Comparison of ENCODE assay signal across 9 cellular contexts in the genomic region with DNA sequence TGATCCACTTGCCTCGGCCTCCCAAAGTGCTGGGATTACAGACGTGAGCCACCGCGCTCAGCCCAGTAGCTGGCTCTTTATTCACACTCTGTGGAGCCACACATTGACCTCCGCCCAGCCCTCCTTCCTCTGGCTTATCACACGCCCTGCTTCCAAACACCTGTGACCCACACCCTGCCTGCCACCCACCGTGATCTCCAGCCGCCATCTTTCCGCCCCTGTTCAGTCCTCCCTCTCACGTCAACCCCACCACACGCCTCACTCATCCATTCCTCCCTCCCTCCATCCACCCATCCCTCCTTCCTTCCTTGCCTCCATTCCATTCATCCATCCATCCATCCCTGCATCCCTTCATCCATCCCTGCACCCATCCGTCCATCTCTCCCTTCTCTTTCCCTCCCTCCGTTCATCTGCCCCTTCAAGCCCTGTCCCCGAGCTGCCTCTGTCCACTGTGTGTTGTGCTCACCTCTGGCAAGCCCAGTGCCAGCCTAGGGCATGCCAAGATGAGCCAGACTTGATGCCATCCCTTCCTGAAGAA. TPM values are rescaled to one million over a fixed set of nuclear protein-coding genes. Genes with fewer than 3 reads are reported as not detected.
DNase-seq lines count a peak whose midpoint lies in the region; ATAC-seq and TF ChIP-seq lines count a peak whose summit lies in the region.
"Had no signal": no experiment of that assay in that cellular context is flagged by ENCODE, and none has a peak within 500 bp of the region (broad histone marks: within the 10 kb centered on the region; RNA-seq: fewer than 3 reads in every experiment).

No MANE protein-coding gene starts in this region.

- H3K4me3 Mint-ChIP-seq in CD14-positive monocyte (no peak overlapping the region), IgD-negative memory B cell (no peak overlapping the region)
- no peak overlapping the region for H3K4me3 Mint-ChIP-seq in effector memory CD8-positive, alpha-beta T cell
- no peak overlapping the region for H3K4me3 Mint-ChIP-seq in stimulated activated effector memory CD8-positive, alpha-beta T cell treated with anti-CD3 and anti-CD28 coated beads, Interleukin-12 subunit alpha, Interleukin-12 subunit beta, amount 100 ng/mL, for 72 hours
- H3K4me3 Mint-ChIP-seq: B cell; CD8-positive, alpha-beta T cell had no signal

- ATAC-seq in effector memory CD8-positive, alpha-beta T cell (replicated peaks): no peak
- no peak for ATAC-seq in stimulated activated effector memory CD8-positive, alpha-beta T cell treated with anti-CD3 and anti-CD28 coated beads, Interleukin-12 subunit alpha, Interleukin-12 subunit beta, amount 100 ng/mL, for 72 hours
- ATAC-seq in stimulated activated naive CD8-positive, alpha-beta T cell treated with anti-CD3 and anti-CD28 coated beads, Interleukin-15, Interleukin-2, amounts not matched to agents 100 U/mL and 50 U/mL, for 24 hours: no peak
- no peak for ATAC-seq in GM21515 (IDR thresholded peaks at IDR 0.05; ENCODE audit: unreplicated experiment)

- H3K4me1 Mint-ChIP-seq in CD14-positive monocyte (no peaks in the 10 kb centered on the region), IgD-negative memory B cell (peaks cover 13 to 28% (median 22%) of the 10 kb centered on the region in 3 donors)
- peaks cover 12 to 19% of the 10 kb centered on the region in 2 donors for H3K4me1 Mint-ChIP-seq in effector memory CD8-positive, alpha-beta T cell (ENCODE audit: low read depth in 2 of 2)
- H3K4me1 Mint-ChIP-seq in stimulated activated effector memory CD8-positive, alpha-beta T cell treated with anti-CD3 and anti-CD28 coated beads, Interleukin-12 subunit alpha, Interleukin-12 subunit beta, amount 100 ng/mL, for 72 hours: peaks cover 23% of the 10 kb centered on the region

- H3K36me3 Mint-ChIP-seq in CD14-positive monocyte (peaks cover 87 to 99% of the 10 kb centered on the region in 2 donors), IgD-negative memory B cell (peaks cover 7% of the 10 kb centered on the region)
- peaks cover 79% of the 10 kb centered on the region for H3K36me3 Mint-ChIP-seq in effector memory CD8-positive, alpha-beta T cell (ENCODE audit: insufficient read depth)
- H3K36me3 Mint-ChIP-seq in stimulated activated effector memory CD8-positive, alpha-beta T cell treated with anti-CD3 and anti-CD28 coated beads, Interleukin-12 subunit alpha, Interleukin-12 subunit beta, amount 100 ng/mL, for 72 hours: peaks cover 94% of the 10 kb centered on the region

- DNase-seq in CD14-positive monocyte (ENCODE audit: low spot score) (no peak), NCI-H524 treated with DMSO at 0.1 percent for 48 hours (lab: John Stamatoyannopoulos, UW) (no peak)
- DNase-seq in effector memory CD8-positive, alpha-beta T cell: no peak
- DNase-seq in stimulated activated effector memory CD8-positive, alpha-beta T cell treated with anti-CD3 and anti-CD28 coated beads, Interleukin-12 subunit alpha, Interleukin-12 subunit beta, amount 100 ng/mL, for 72 hours (ENCODE audit: low spot score in 2 of 2): no peak
- DNase-seq in stimulated activated naive CD8-positive, alpha-beta T cell treated with anti-CD3 and anti-CD28 coated beads, Interleukin-15, Interleukin-2, amounts not matched to agents 100 U/mL and 50 U/mL, for 24 hours: no peak

- no peaks in the 10 kb centered on the region for H3K9me3 Mint-ChIP-seq in CD14-positive monocyte
- no peaks in the 10 kb centered on the region for H3K9me3 Mint-ChIP-seq in IgD-negative memory B cell
- no peaks in the 10 kb centered on the region for H3K9me3 Mint-ChIP-seq in effector memory CD8-positive, alpha-beta T cell
- no peaks in the 10 kb centered on the region for H3K9me3 Mint-ChIP-seq in stimulated activated effector memory CD8-positive, alpha-beta T cell treated with anti-CD3 and anti-CD28 coated beads, Interleukin-12 subunit alpha, Interleukin-12 subunit beta, amount 100 ng/mL, for 72 hours
- H3K9me3 Mint-ChIP-seq: CD8-positive, alpha-beta T cell had no signal

- H3K27ac Mint-ChIP-seq in CD14-positive monocyte (peak overlapping the region in 4 of 7 donors; percentile 37 to 76 (median 52)), IgD-negative memory B cell (peak overlapping the region; percentile 55 to 80 (median 64))
- H3K27ac Mint-ChIP-seq in effector memory CD8-positive, alpha-beta T cell: peak overlapping the region; percentile 75 to 92
- H3K27ac Mint-ChIP-seq in stimulated activated effector memory CD8-positive, alpha-beta T cell treated with anti-CD3 and anti-CD28 coated beads, Interleukin-12 subunit alpha, Interleukin-12 subunit beta, amount 100 ng/mL, for 72 hours: peak overlapping the region; percentile 81

- TF ChIP-seq CTCF in CD14-positive monocyte (IDR thresholded peaks at IDR 0.05): no peak

- H3K27me3 Mint-ChIP-seq in CD14-positive monocyte (ENCODE audit: low read depth in 3 of 3): peaks cover 0 to 3% (median 2%) of the 10 kb centered on the region in 3 donors
- H3K27me3 Mint-ChIP-seq in IgD-negative memory B cell: no peaks in the 10 kb centered on the region
- no peaks in the 10 kb centered on the region for H3K27me3 Mint-ChIP-seq in effector memory CD8-positive, alpha-beta T cell
- H3K27me3 Mint-ChIP-seq: B cell had no signal

- intact Hi-C loops in CD14-positive monocyte (cut with micrococcal nuclease): loop anchor here (1.0 to 5.0 kb wide), 5 partner anchors 41 to 156 kb away; no protein-coding TSS in a partner anchor

RNA-seq across cellular contexts. Expression of a gene that starts 17.6 kb away (rescaled TPM):
- 1 to 10 TPM; 3.8 to 6.5 TPM for polyA plus RNA-seq in CD14-positive monocyte
- 74.4 TPM for polyA plus RNA-seq in IgD-negative memory B cell

RNA-seq across cellular contexts. Expression of a gene that starts 19.8 kb away (rescaled TPM):
- polyA plus RNA-seq in CD14-positive monocyte (1 to 10 TPM; 2.2 to 4.1 TPM), IgD-negative memory B cell (27.0 TPM)

RNA-seq across cellular contexts. Expression of a gene that starts 20.4 kb away (rescaled TPM):
- polyA plus RNA-seq in CD14-positive monocyte: 10 to 100 TPM; 67.6 to 83.4 TPM
- 115 TPM for polyA plus RNA-seq in IgD-negative memory B cell

RNA-seq across cellular contexts. Expression of a gene that starts 34.3 kb away (rescaled TPM):
- polyA plus RNA-seq in CD14-positive monocyte (under 1 TPM; 0.10 to 0.22 TPM), IgD-negative memory B cell (2.3 TPM)

RNA-seq across cellular contexts. Expression of a gene that starts 57.4 kb away (rescaled TPM):
- polyA plus RNA-seq in CD14-positive monocyte (10 to 100 TPM; 32.3 to 35.0 TPM), IgD-negative memory B cell (89.8 TPM)

Comparison
In these comparisons a context has a peak if more than half of its experiments do, and no peak if none do; other contexts are left out.
1. RNA of a gene that starts 17.6 kb away (polyA plus RNA-seq): 74.4 TPM in IgD-negative memory B cell (single experiment); 3.8 to 6.5 TPM in CD14-positive monocyte; every median in the first group is over 10 times any median in the second.
2. Peak in every context shown above with its lines, with median percentiles within 50 percentile points of each other: H3K27ac Mint-ChIP-seq.